ENCODE assay signal across 3 cellular contexts in the genomic region with DNA sequence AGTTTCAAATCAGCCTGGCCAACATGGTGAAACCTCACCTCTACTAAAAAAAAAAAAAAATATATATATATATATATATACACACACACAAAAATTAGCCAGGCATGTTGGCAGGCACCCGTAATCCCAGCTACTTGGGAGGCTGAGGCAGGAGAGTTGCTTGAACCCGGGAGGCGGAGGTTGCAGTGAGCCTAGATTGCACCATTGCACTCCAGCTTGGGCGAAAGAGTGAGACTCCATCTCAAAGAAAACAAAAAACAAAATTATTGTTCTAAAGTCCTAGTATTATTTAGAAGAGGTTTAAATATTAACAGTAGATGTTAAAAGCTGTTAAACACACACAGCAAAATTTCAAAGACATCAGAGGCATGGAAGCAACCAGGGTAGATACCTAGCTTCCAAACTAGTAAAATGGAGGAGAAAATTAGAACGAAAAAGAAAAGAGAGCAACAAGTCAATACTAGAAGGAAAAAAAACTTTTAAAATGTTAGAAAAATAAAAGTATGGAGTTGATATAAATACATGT. TPM values are rescaled to one million over a fixed set of nuclear protein-coding genes. Genes with fewer than 3 reads are reported as not detected.
"Had no signal": no experiment of that assay in that cellular context is flagged by ENCODE, and none has a peak within 500 bp of the region (broad histone marks: within the 10 kb centered on the region; RNA-seq: fewer than 3 reads in every experiment).

No MANE protein-coding gene starts in this region.

RNA-seq across cellular contexts. Expression of a gene that starts 46.8 kb away (rescaled TPM):
- total RNA-seq: dermis blood vessel endothelial cell, endothelial cell of umbilical vein, glomerular endothelial cell had no signal
- polyA plus RNA-seq: endothelial cell of umbilical vein had no signal
